Comparison of ENCODE assay signal across 29 cellular contexts in genomic region chr1:5763971-5764370, GRCh38.
"Had no signal": no experiment of that assay in that cellular context is flagged by ENCODE, and none has a peak within 500 bp of the region (broad histone marks: within the 10 kb centered on the region; RNA-seq: fewer than 3 reads in every experiment).

No MANE protein-coding gene starts in this region.

- H3K36me3 ChIP-seq: esophagus squamous epithelium, gastroesophageal sphincter had no signal

- FAIRE-seq: colon, endothelial cell of umbilical vein had no signal

- H3K9me3 ChIP-seq: esophagus squamous epithelium had no signal

- DNase-seq: activated CD4-positive, alpha-beta memory T cell treated with anti-CD3 and anti-CD28 coated beads for 36 hours; activated CD4-positive, alpha-beta T cell treated with anti-CD3 and anti-CD28 coated beads for 36 hours; activated CD4-positive, alpha-beta T cell treated with anti-CD3 and anti-CD28 coated beads, Interleukin-2, amount 10 ng/mL, durations not matched to agents 24 days and 14 days; activated CD4-positive, CD25-positive, alpha-beta regulatory T cell; activated CD4-positive, CD25-positive, alpha-beta regulatory T cell treated with anti-CD3 and anti-CD28 coated beads, Interleukin-2, amount 50 U/mL, for 72 hours; activated CD8-positive, alpha-beta memory T cell treated with anti-CD3 and anti-CD28 coated beads, Interleukin-2, amount 10 ng/mL, durations not matched to agents 7 days and 5 days; activated CD8-positive, alpha-beta memory T cell treated with anti-CD3 and anti-CD28 coated beads, Interleukin-2, amount 50 U/mL, for 4 hours; activated CD8-positive, alpha-beta T cell treated with anti-CD3 and anti-CD28 coated beads, Interleukin-2, amount 10 ng/mL, durations not matched to agents 7 days and 5 days; activated effector memory CD4-positive, alpha-beta T cell treated with anti-CD3 and anti-CD28 coated beads, Interleukin-2, amount 50 U/mL, for 16 hours; activated naive CD4-positive, alpha-beta T cell treated with anti-CD3 and anti-CD28 coated beads for 36 hours; activated T-cell treated with anti-CD3 and anti-CD28 coated beads, Interleukin-2, amount 50 U/mL, for 1 hour; activated T-cell treated with anti-CD3 and anti-CD28 coated beads, Interleukin-2, amount 50 U/mL, for 48 hours; amygdala; body of pancreas; caudate nucleus; cortex of kidney; dermis blood vessel endothelial cell; effector CD4-positive, alpha-beta T cell; effector memory CD8-positive, alpha-beta T cell; esophagus squamous epithelium; foreskin melanocyte; T-helper 2 cell had no signal

- H3K27ac ChIP-seq: body of pancreas, epithelial cell of prostate, esophagus squamous epithelium, gastroesophageal sphincter had no signal

- H3K27me3 Mint-ChIP-seq: activated CD4-positive, alpha-beta T cell treated with anti-CD3 and anti-CD28 coated beads, Interleukin-2, amount 10 ng/mL, durations not matched to agents 24 days and 14 days had no signal

- H3K4me3 ChIP-seq: body of pancreas, esophagus squamous epithelium, gastroesophageal sphincter had no signal

- H3K4me3 Mint-ChIP-seq: activated CD4-positive, alpha-beta memory T cell treated with anti-CD3 and anti-CD28 coated beads for 36 hours; activated CD4-positive, alpha-beta T cell treated with anti-CD3 and anti-CD28 coated beads for 36 hours; activated CD4-positive, alpha-beta T cell treated with anti-CD3 and anti-CD28 coated beads, Interleukin-2, amount 10 ng/mL, durations not matched to agents 24 days and 14 days; activated CD8-positive, alpha-beta memory T cell treated with anti-CD3 and anti-CD28 coated beads, Interleukin-2, amount 10 ng/mL, durations not matched to agents 7 days and 5 days; activated CD8-positive, alpha-beta T cell treated with anti-CD3 and anti-CD28 coated beads, Interleukin-2, amount 10 ng/mL, durations not matched to agents 7 days and 5 days; activated naive CD4-positive, alpha-beta T cell treated with anti-CD3 and anti-CD28 coated beads for 36 hours; activated naive CD8-positive, alpha-beta T cell; activated T-helper 1 cell treated with anti-CD3 and anti-CD28 coated beads, Interleukin-12 subunit alpha, Interleukin-12 subunit beta, Interleukin-2, Interleukin-4 antibody, amounts not matched to agents 30 ng/mL and 10 ng/mL and 1 ng/mL, durations not matched to agents 14 hours and 24 hours and 36 hours; effector memory CD8-positive, alpha-beta T cell had no signal

- H3K4me1 Mint-ChIP-seq: activated CD4-positive, alpha-beta T cell treated with anti-CD3 and anti-CD28 coated beads for 36 hours; activated CD4-positive, alpha-beta T cell treated with anti-CD3 and anti-CD28 coated beads, Interleukin-2, amount 10 ng/mL, durations not matched to agents 24 days and 14 days; activated CD8-positive, alpha-beta memory T cell treated with anti-CD3 and anti-CD28 coated beads, Interleukin-2, amount 10 ng/mL, durations not matched to agents 7 days and 5 days had no signal

- ATAC-seq: activated CD4-positive, alpha-beta T cell treated with anti-CD3 and anti-CD28 coated beads for 36 hours; activated CD8-positive, alpha-beta memory T cell treated with anti-CD3 and anti-CD28 coated beads, Interleukin-2, amount 10 ng/mL, durations not matched to agents 7 days and 5 days; activated CD8-positive, alpha-beta T cell treated with anti-CD3 and anti-CD28 coated beads, Interleukin-2, amount 10 ng/mL, durations not matched to agents 7 days and 5 days; body of pancreas; effector memory CD8-positive, alpha-beta T cell; gastroesophageal sphincter had no signal

- H3K27ac Mint-ChIP-seq: activated CD4-positive, alpha-beta memory T cell treated with anti-CD3 and anti-CD28 coated beads for 36 hours; activated CD4-positive, alpha-beta T cell treated with anti-CD3 and anti-CD28 coated beads for 36 hours; activated CD4-positive, alpha-beta T cell treated with anti-CD3 and anti-CD28 coated beads, Interleukin-2, amount 10 ng/mL, durations not matched to agents 24 days and 14 days; activated CD8-positive, alpha-beta memory T cell treated with anti-CD3 and anti-CD28 coated beads, Interleukin-2, amount 10 ng/mL, durations not matched to agents 7 days and 5 days; activated CD8-positive, alpha-beta T cell treated with anti-CD3 and anti-CD28 coated beads, Interleukin-2, amount 10 ng/mL, durations not matched to agents 7 days and 5 days; activated naive CD4-positive, alpha-beta T cell treated with anti-CD3 and anti-CD28 coated beads for 36 hours; activated naive CD8-positive, alpha-beta T cell; activated T-helper 1 cell treated with anti-CD3 and anti-CD28 coated beads, Interleukin-12 subunit alpha, Interleukin-12 subunit beta, Interleukin-2, Interleukin-4 antibody, amounts not matched to agents 30 ng/mL and 10 ng/mL and 1 ng/mL, durations not matched to agents 14 hours and 24 hours and 36 hours; activated T-helper 2 cell treated with anti-CD3 and anti-CD28 coated beads, Interferon-gamma antibody, Interleukin-2, Interleukin-4, amounts not matched to agents 10 μg/mL and 5 μg/mL and 100 μg/mL, durations not matched to agents 14 hours and 24 hours and 36 hours; effector memory CD8-positive, alpha-beta T cell had no signal

- H3K4me1 ChIP-seq: body of pancreas, gastroesophageal sphincter had no signal

- H3K27me3 ChIP-seq: body of pancreas had no signal
